In the genomic region with DNA sequence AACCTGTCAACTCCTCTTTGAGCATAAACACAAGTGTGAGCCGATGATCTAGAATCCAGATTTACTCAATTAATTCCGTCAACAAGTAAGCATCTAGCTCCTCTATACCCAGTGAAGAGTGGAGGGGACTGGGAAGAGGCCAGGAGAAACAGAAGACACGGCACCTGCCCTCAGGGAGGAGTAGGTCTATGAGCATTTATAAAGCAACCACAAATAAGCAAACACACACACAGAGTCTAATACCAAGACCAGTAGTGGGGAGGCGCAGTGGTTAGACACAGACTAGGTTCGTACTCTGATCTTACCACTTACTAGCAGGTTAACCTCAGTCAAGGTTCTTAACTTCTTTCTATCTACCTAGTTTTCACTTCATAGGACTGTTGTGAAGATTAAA, we compare ENCODE assay signal across 15 cellular contexts. TPM values are rescaled to one million over a fixed set of nuclear protein-coding genes. Genes with fewer than 3 reads are reported as not detected.
A peak's percentile ranks its signal among the peaks of the same experiment; 100 is the strongest.
DNase-seq lines count a peak whose midpoint lies in the region; ATAC-seq, FAIRE-seq and TF ChIP-seq lines count a peak whose summit lies in the region.
"Had no signal": no experiment of that assay in that cellular context is flagged by ENCODE, and none has a peak within 500 bp of the region (broad histone marks: within the 10 kb centered on the region; RNA-seq: fewer than 3 reads in every experiment).

No MANE protein-coding gene starts in this region.

- WGBS in SK-N-SH (ENCODE audit: low lambda C conversion rate): 67% methylated on average over 5 of the region's 5 CpGs

- no peaks in the 10 kb centered on the region for H3K27me3 ChIP-seq in keratinocyte (ENCODE audit: control insufficient read depth, extremely low read depth, insufficient read depth, low read length)
- H3K27me3 ChIP-seq in SK-N-SH (ENCODE audit: insufficient read depth): no peaks in the 10 kb centered on the region

- H3K36me3 Mint-ChIP-seq in T-helper 17 cell (ENCODE audit: low read depth): no peaks in the 10 kb centered on the region
- H3K36me3 Mint-ChIP-seq in stimulated activated effector memory CD8-positive, alpha-beta T cell treated with anti-CD3 and anti-CD28 coated beads, Interleukin-12 subunit alpha, Interleukin-12 subunit beta, amount 100 ng/mL, for 72 hours: peaks cover 2% of the 10 kb centered on the region

- peaks cover 19% of the 10 kb centered on the region for H3K4me1 ChIP-seq in keratinocyte (ENCODE audit: control insufficient read depth, extremely low read depth, insufficient read depth, low read length)
- peaks cover 8 to 9% of the 10 kb centered on the region in 2 experiments; a peak in 2 of 4 replicates for H3K4me1 ChIP-seq in SK-N-SH (ENCODE audit: control insufficient read depth in 1 of 2, insufficient read depth in 2 of 2, low read depth in 1 of 2, low read length in 1 of 2)

- dilution Hi-C loops in keratinocyte (cut with MboI; ENCODE audit: extremely low pct_ligation_motif_present, low sequenced_read_pairs): no loop called here

- H3K36me3 ChIP-seq in keratinocyte (ENCODE audit: control insufficient read depth in 2 of 2, extremely low read depth in 1 of 2, insufficient read depth in 2 of 2, low read length in 2 of 2) (no peaks in the 10 kb centered on the region), SK-N-SH (replicated peaks in 1 of 2; ENCODE audit: control insufficient read depth in 1 of 2, insufficient read depth in 2 of 2, low read length in 1 of 2) (peaks cover 0 to 5% of the 10 kb centered on the region in 2 experiments)

- no peak overlapping the region for H3K4me3 Mint-ChIP-seq in T-helper 17 cell
- no peak overlapping the region for H3K4me3 Mint-ChIP-seq in stimulated activated effector memory CD8-positive, alpha-beta T cell treated with anti-CD3 and anti-CD28 coated beads, Interleukin-12 subunit alpha, Interleukin-12 subunit beta, amount 100 ng/mL, for 72 hours

- peak overlapping the region; percentile 34 for H3K27ac Mint-ChIP-seq in T-helper 17 cell
- peak overlapping the region; percentile 26 for H3K27ac Mint-ChIP-seq in stimulated activated effector memory CD8-positive, alpha-beta T cell treated with anti-CD3 and anti-CD28 coated beads, Interleukin-12 subunit alpha, Interleukin-12 subunit beta, amount 100 ng/mL, for 72 hours

- H3K79me2 ChIP-seq in keratinocyte (ENCODE audit: control insufficient read depth, insufficient read depth, low read length): no peaks in the 10 kb centered on the region
- H3K79me2 ChIP-seq in SK-N-SH (ENCODE audit: insufficient read depth): no peaks in the 10 kb centered on the region; the same call in 1 of the 2 replicates

- POLR2A ChIA-PET in SK-N-SH (lab: Yijun Ruan, JAX): no interaction called here

- H3F3A ChIP-seq in SK-N-SH (replicated peaks; ENCODE audit: insufficient read depth): peaks cover 27% of the 10 kb centered on the region

- H3K4me2 ChIP-seq in keratinocyte (ENCODE audit: control insufficient read depth, extremely low read depth, insufficient read depth, low read depth, low read length): peak overlapping the region; percentile 25
- H3K4me2 ChIP-seq in SK-N-SH: no peak overlapping the region

- TF ChIP-seq RAD21 in SK-N-SH (IDR thresholded peaks at IDR 0.05; ENCODE audit: low read length): no peak

- TF ChIP-seq CTCF in keratinocyte (optimal IDR thresholded peaks at IDR 0.05 in 1 of 3, IDR thresholded peaks at IDR 0.05 in 1 of 3, conservative IDR thresholded peaks at IDR 0.05 in 1 of 3; ENCODE audit: extremely low read depth in 1 of 3, insufficient read depth in 2 of 3, low read length in 3 of 3): no peak
- no peak for TF ChIP-seq CTCF in SK-N-SH (IDR thresholded peaks at IDR 0.05)

- H3K9me3 Mint-ChIP-seq in stimulated activated effector memory CD8-positive, alpha-beta T cell treated with anti-CD3 and anti-CD28 coated beads, Interleukin-12 subunit alpha, Interleukin-12 subunit beta, amount 100 ng/mL, for 72 hours: no peaks in the 10 kb centered on the region

- H3K9me1 ChIP-seq in keratinocyte (ENCODE audit: control insufficient read depth, extremely low read depth, insufficient read depth, low read length): no peaks in the 10 kb centered on the region

- ATAC-seq in T-helper 17 cell (no peak), HG02973 (IDR thresholded peaks at IDR 0.05; ENCODE audit: unreplicated experiment) (no peak), HG02981 (IDR thresholded peaks at IDR 0.05; ENCODE audit: unreplicated experiment) (no peak)
- no peak for ATAC-seq in stimulated activated effector memory CD8-positive, alpha-beta T cell treated with anti-CD3 and anti-CD28 coated beads, Interleukin-12 subunit alpha, Interleukin-12 subunit beta, amount 100 ng/mL, for 72 hours

- H2AFZ ChIP-seq in keratinocyte (ENCODE audit: control insufficient read depth, low read length) (no peak overlapping the region), SK-N-SH (ENCODE audit: low read depth) (no peak overlapping the region)

- DNase-seq in activated T-cell treated with anti-CD3 and anti-CD28 coated beads, Interleukin-2, amount 50 U/mL, for 48 hours: peak; percentile 45 to 51
- DNase-seq in activated T-cell treated with anti-CD3 and anti-CD28 coated beads for 4 hours (no peak), T-helper 17 cell (no peak), keratinocyte (ENCODE audit: low read depth, low spot score) (no peak), SK-N-SH (no peak)
- DNase-seq in stimulated activated effector memory CD8-positive, alpha-beta T cell treated with anti-CD3 and anti-CD28 coated beads, Interleukin-12 subunit alpha, Interleukin-12 subunit beta, amount 100 ng/mL, for 72 hours (ENCODE audit: low spot score in 2 of 2): no peak
- DNase-seq: COR-L47; GF-D8; glutamatergic neuron; kidney glomerular epithelial cell; stimulated activated CD4-positive, alpha-beta T cell treated with anti-CD3 and anti-CD28 coated beads, Interleukin-4, amount 100 ng/mL, for 24 hours had no signal

- FAIRE-seq in keratinocyte (lab: Jason Lieb, UNC): no peak
- FAIRE-seq: GM18507 had no signal

- CTCF ChIA-PET in SK-N-SH (lab: Yijun Ruan, JAX): interaction anchor here (1.0 kb wide), 1 partner anchor 382 kb away, joined by 3 read pairs; no protein-coding TSS in a partner anchor

- no peak for TF ChIP-seq EP300 in SK-N-SH (IDR thresholded peaks at IDR 0.05; ENCODE audit: borderline replicate concordance in 1 of 2, low read depth in 1 of 2, low read length in 1 of 2)

- H3K4me1 Mint-ChIP-seq in T-helper 17 cell: peaks cover 20% of the 10 kb centered on the region
- peaks cover 62% of the 10 kb centered on the region for H3K4me1 Mint-ChIP-seq in stimulated activated effector memory CD8-positive, alpha-beta T cell treated with anti-CD3 and anti-CD28 coated beads, Interleukin-12 subunit alpha, Interleukin-12 subunit beta, amount 100 ng/mL, for 72 hours

- no peaks in the 10 kb centered on the region for H3K27me3 Mint-ChIP-seq in T-helper 17 cell

- H4K20me1 ChIP-seq in keratinocyte (ENCODE audit: control insufficient read depth, extremely low read depth, insufficient read depth, low read length) (no peaks in the 10 kb centered on the region), SK-N-SH (ENCODE audit: insufficient read depth) (no peaks in the 10 kb centered on the region)

- H3K9me3 ChIP-seq in T-helper 17 cell (ENCODE audit: control insufficient read depth, low read length, poor library complexity, severe bottlenecking) (peaks cover 2% of the 10 kb centered on the region), keratinocyte (ENCODE audit: control insufficient read depth, low read depth, low read length) (no peaks in the 10 kb centered on the region), SK-N-SH (no peaks in the 10 kb centered on the region)

- no peak overlapping the region for H3K4me3 ChIP-seq in keratinocyte (ENCODE audit: control insufficient read depth in 2 of 3, extremely low read depth in 1 of 3, insufficient read depth in 2 of 3, low read depth in 1 of 3, low read length in 3 of 3)
- H3K4me3 ChIP-seq in SK-N-SH (ENCODE audit: low read depth in 2 of 2, low read length in 1 of 2): no peak overlapping the region

- H3K27ac ChIP-seq in keratinocyte (ENCODE audit: control insufficient read depth, insufficient read depth, low read length): no peak overlapping the region
- H3K27ac ChIP-seq in SK-N-SH (ENCODE audit: low read depth in 2 of 2, low read length in 1 of 2): no peak overlapping the region
- H3K27ac ChIP-seq: epithelial cell of prostate had no signal

- no peak overlapping the region for H3K9ac ChIP-seq in keratinocyte (ENCODE audit: control insufficient read depth, extremely low read depth, insufficient read depth, low read length)
- H3K9ac ChIP-seq in SK-N-SH: no peak overlapping the region

- no peaks in the 10 kb centered on the region for H3K9me2 ChIP-seq in SK-N-SH

TF ChIP-seq in SK-N-SH, 30 proteins besides CTCF, POLR2A, EP300 and RAD21 (continues in another document):
- TF ChIP-seq TCF12 (IDR thresholded peaks at IDR 0.05) (no peak), GABPA (IDR thresholded peaks at IDR 0.05; ENCODE audit: low read depth) (no peak), RXRA (IDR thresholded peaks at IDR 0.05; ENCODE audit: borderline replicate concordance, low read depth) (no peak), TEAD4 (IDR thresholded peaks at IDR 0.05; ENCODE audit: borderline replicate concordance, insufficient read depth) (no peak), FOXJ3 (CRISPR knock-in tag; IDR thresholded peaks at IDR 0.05) (no peak), TAF1 (IDR thresholded peaks at IDR 0.05; ENCODE audit: borderline replicate concordance, low read depth, low read length) (no peak), MXI1 (IDR thresholded peaks at IDR 0.05; ENCODE audit: low read depth, low read length) (no peak)
- TF ChIP-seq, protein P1, sequence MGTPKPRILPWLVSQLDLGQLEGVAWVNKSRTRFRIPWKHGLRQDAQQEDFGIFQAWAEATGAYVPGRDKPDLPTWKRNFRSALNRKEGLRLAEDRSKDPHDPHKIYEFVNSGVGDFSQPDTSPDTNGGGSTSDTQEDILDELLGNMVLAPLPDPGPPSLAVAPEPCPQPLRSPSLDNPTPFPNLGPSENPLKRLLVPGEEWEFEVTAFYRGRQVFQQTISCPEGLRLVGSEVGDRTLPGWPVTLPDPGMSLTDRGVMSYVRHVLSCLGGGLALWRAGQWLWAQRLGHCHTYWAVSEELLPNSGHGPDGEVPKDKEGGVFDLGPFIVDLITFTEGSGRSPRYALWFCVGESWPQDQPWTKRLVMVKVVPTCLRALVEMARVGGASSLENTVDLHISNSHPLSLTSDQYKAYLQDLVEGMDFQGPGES (IDR thresholded peaks at IDR 0.05; ENCODE audit: low read depth, low read length): no peak

RNA-seq across cellular contexts. Expression of a gene that starts 5.9 kb away (rescaled TPM):
- total RNA-seq in T-helper 17 cell: 100 to 1,000 TPM; 116 to 117 TPM
- 10.1 to 10.6 TPM (median 10.2 TPM) in 3 replicates for polyA plus RNA-seq in keratinocyte
- 5.7 TPM for polyA plus RNA-seq in keratinocyte (2011; ENCODE audit: low read depth)
- 11.2 and 11.5 TPM in 2 replicates for polyA plus RNA-seq in keratinocyte (2011; cell fraction: cytosol; rRNA removed)
- 10.5 and 13.4 TPM in 2 replicates for polyA plus RNA-seq in keratinocyte (2011; cell fraction: nucleus; rRNA removed)
- 8.1 and 9.7 TPM in 2 replicates for polyA plus RNA-seq in keratinocyte (2012; ENCODE audit: low replicate concordance)
- polyA minus RNA-seq in keratinocyte: 27.5 to 28.6 TPM (median 28.3 TPM) in 3 replicates
- polyA minus RNA-seq in keratinocyte (2011; cell fraction: cytosol; rRNA and poly(A)+ RNA removed): 14.6 TPM
- polyA minus RNA-seq in keratinocyte (2011; cell fraction: nucleus; rRNA and poly(A)+ RNA removed): 29.0 and 31.9 TPM in 2 replicates
- polyA plus RNA-seq in SK-N-SH (2012; rRNA removed): 9.8 and 12.0 TPM in 2 replicates
- polyA plus RNA-seq in SK-N-SH (2012; cell fraction: cytosol; rRNA removed): 10.5 and 11.9 TPM in 2 replicates
- 9.6 and 9.8 TPM in 2 replicates for polyA plus RNA-seq in SK-N-SH (2012; cell fraction: nucleus; rRNA removed)

Comparison
In these comparisons a context has a peak if more than half of its experiments do, and no peak if none do; other contexts are left out.
1. DNase-seq: peak in activated T-cell treated with anti-CD3 and anti-CD28 coated beads, Interleukin-2, amount 50 U/mL, for 48 hours (2 of 2); none in activated T-cell treated with anti-CD3 and anti-CD28 coated beads for 4 hours (single experiment), T-helper 17 cell (0 of 3), keratinocyte (single experiment), stimulated activated effector memory CD8-positive, alpha-beta T cell treated with anti-CD3 and anti-CD28 coated beads, Interleukin-12 subunit alpha, Interleukin-12 subunit beta, amount 100 ng/mL, for 72 hours (0 of 2) and SK-N-SH (single experiment).